8 cellular contexts compared by ENCODE assay signal in the genomic region with DNA sequence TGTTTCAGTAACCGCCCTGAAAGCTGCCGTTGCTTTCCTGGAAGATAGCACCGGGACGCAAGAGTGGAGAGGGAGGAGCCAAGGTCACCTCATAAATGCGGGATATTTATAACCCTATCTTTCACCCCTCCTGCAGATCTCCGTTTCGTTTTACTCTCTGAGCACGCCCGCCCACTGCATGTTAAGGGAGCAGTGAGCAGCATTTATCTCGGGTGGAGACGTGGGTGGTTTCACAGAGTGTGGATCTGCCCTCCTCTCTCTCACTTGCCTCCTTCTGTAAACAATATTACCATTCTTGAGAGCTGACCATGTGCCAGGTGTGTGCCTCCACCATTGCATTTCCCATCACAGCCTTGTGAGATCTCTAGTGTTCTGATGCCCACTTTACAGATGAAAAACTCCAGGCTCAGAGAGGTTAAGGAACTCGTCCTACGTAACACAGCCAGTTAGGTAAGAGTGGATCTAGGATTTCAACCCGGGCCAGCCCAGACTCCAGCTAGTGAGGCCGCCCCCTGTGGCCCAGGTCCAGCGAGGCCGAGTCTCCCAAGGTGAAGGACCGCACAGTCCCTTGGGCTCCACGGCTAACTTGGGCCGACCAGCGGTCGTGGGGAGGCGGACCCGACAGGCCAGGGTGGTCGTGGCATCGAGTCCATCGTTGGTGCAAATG. TPM values are rescaled to one million over a fixed set of nuclear protein-coding genes. Genes with fewer than 3 reads are reported as not detected.
DNase-seq lines count a peak whose midpoint lies in the region; ATAC-seq lines count a peak whose summit lies in the region.

No MANE protein-coding gene starts in this region.

- peak overlapping the region; percentile 64 for H3K27ac ChIP-seq in CD8-positive, alpha-beta memory T cell (ENCODE audit: low read depth, low read length)
- peak overlapping the region; percentile 94 for H3K27ac ChIP-seq in caudate nucleus (ENCODE audit: low read depth, low read length)

- peak overlapping the region; percentile 74 to 91 (median 82) for H3K4me3 Mint-ChIP-seq in CD8-positive, alpha-beta memory T cell

- no peaks in the 10 kb centered on the region for H3K36me3 ChIP-seq in CD8-positive, alpha-beta memory T cell (ENCODE audit: insufficient read depth, low read length)

- peaks cover 0 to 4% (median 0%) of the 10 kb centered on the region in 3 donors for H3K36me3 Mint-ChIP-seq in CD8-positive, alpha-beta memory T cell

- H3K4me1 ChIP-seq in CD8-positive, alpha-beta memory T cell (ENCODE audit: insufficient read depth, low read length): peaks cover 16% of the 10 kb centered on the region

- CTCF ChIA-PET in CD8-positive, alpha-beta memory T cell (lab: Charles Lee): no interaction called here

- peaks cover 1 to 2% of the 10 kb centered on the region in 2 donors for H3K27me3 Mint-ChIP-seq in CD8-positive, alpha-beta memory T cell

- ATAC-seq in GM19328 (IDR thresholded peaks at IDR 0.05; ENCODE audit: unreplicated experiment): peak; percentile 52
- peak; percentile 50 for ATAC-seq in HG03378 (IDR thresholded peaks at IDR 0.05; ENCODE audit: unreplicated experiment)

- no peak for DNase-seq in CD8-positive, alpha-beta memory T cell
- peak; percentile 95 for DNase-seq in RPMI8226
- peak in 43 of 61 donors; percentile 26 to 81 (median 55) for DNase-seq in caudate nucleus (lab: John Stamatoyannopoulos, UW)
- DNase-seq in left kidney (ENCODE audit: low read depth, low spot score): peak; percentile 96
- peak; percentile 22 for DNase-seq in stimulated activated CD4-positive, alpha-beta T cell treated with anti-CD3 and anti-CD28 coated beads, Interleukin-4, amount 100 ng/mL, for 1 hour
- DNase-seq in GF-D8 (lab: John Stamatoyannopoulos, UW): no peak

- POLR2A ChIA-PET in CD8-positive, alpha-beta memory T cell (lab: Charles Lee): interaction anchor here (1.4 kb wide), 1 partner anchor 82 kb away, joined by 6 read pairs; a partner anchor contains a TSS

- H3K9me3 Mint-ChIP-seq in CD8-positive, alpha-beta memory T cell: no peaks in the 10 kb centered on the region

- no peaks in the 10 kb centered on the region for H3K27me3 ChIP-seq in CD8-positive, alpha-beta memory T cell (ENCODE audit: insufficient read depth, low read length, poor library complexity, severe bottlenecking)

- H3K27ac Mint-ChIP-seq in CD8-positive, alpha-beta memory T cell: peak overlapping the region in 7 of 8 donors; percentile 19 to 89 (median 85)

- no peaks in the 10 kb centered on the region for H3K9me3 ChIP-seq in CD8-positive, alpha-beta memory T cell (ENCODE audit: low read length)

- H3K4me1 Mint-ChIP-seq in CD8-positive, alpha-beta memory T cell: peaks cover 13 to 21% (median 20%) of the 10 kb centered on the region in 3 donors

- peak overlapping the region; percentile 63 for H3K4me3 ChIP-seq in CD8-positive, alpha-beta memory T cell (ENCODE audit: low read length)

RNA-seq across cellular contexts. Expression of a gene that starts 16.9 kb away (rescaled TPM):
- total RNA-seq in CD8-positive, alpha-beta memory T cell: 1 to 10 TPM; 6.9 to 8.8 TPM
- 10.1 TPM for polyA plus RNA-seq in CD8-positive, alpha-beta memory T cell

RNA-seq across cellular contexts. Expression of a gene that starts 49.5 kb away (rescaled TPM):
- total RNA-seq in CD8-positive, alpha-beta memory T cell: 100 to 1,000 TPM; 162 to 166 TPM
- polyA plus RNA-seq in CD8-positive, alpha-beta memory T cell: 251 TPM

RNA-seq across cellular contexts. Expression of a gene that starts 49.8 kb away (rescaled TPM):
- total RNA-seq in CD8-positive, alpha-beta memory T cell: 10 to 100 TPM; 10.3 to 11.6 TPM
- 0.85 TPM for polyA plus RNA-seq in CD8-positive, alpha-beta memory T cell

Comparison
In these comparisons a context has a peak if more than half of its experiments do, and no peak if none do; other contexts are left out.
1. DNase-seq: peak in RPMI8226 (single experiment), caudate nucleus (43 of 61), left kidney (single experiment) and stimulated activated CD4-positive, alpha-beta T cell treated with anti-CD3 and anti-CD28 coated beads, Interleukin-4, amount 100 ng/mL, for 1 hour (single experiment); none in CD8-positive, alpha-beta memory T cell (0 of 5) and GF-D8 (single experiment).